In the genomic region with DNA sequence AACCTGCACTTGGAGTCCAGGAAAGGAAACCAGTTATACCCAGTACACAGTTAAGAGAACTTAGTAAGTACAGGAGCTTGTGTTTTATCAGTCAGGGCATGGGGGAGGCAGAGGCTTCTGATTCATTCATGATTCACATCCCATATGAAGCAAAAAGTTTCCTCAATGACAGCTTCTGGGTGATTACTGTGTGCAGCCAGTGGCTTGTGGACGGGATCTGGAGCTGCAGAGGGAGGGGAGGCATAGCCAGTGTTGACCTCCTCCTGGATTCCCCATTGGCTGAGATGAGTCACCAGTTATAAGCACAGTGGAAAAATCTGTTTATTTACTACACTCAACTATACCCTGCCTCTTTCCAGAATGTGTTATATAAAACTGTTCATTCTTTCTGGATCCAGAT, we compare ENCODE assay signal across 8 cellular contexts. TPM values are rescaled to one million over a fixed set of nuclear protein-coding genes. Genes with fewer than 3 reads are reported as not detected.
A peak's percentile ranks its signal among the peaks of the same experiment; 100 is the strongest.
DNase-seq lines count a peak whose midpoint lies in the region; ATAC-seq and TF ChIP-seq lines count a peak whose summit lies in the region.

No MANE protein-coding gene starts in this region.

- no peaks in the 10 kb centered on the region for H3K9me3 ChIP-seq in vagina

- no peaks in the 10 kb centered on the region for H3K36me3 ChIP-seq in vagina

- no peak overlapping the region for H3K27ac ChIP-seq in vagina

- no peak for TF ChIP-seq CTCF in vagina (IDR thresholded peaks at IDR 0.05)

- H3K4me1 ChIP-seq in vagina, result peaks cover 8% of the 10 kb centered on the region

- no peak for TF ChIP-seq POLR2A in vagina (IDR thresholded peaks at IDR 0.05)

- no peak overlapping the region for H3K4me3 ChIP-seq in vagina

- no peak for ATAC-seq in HG03432 (IDR thresholded peaks at IDR 0.05; ENCODE audit: unreplicated experiment)

- DNase-seq in stimulated activated naive CD4-positive, alpha-beta T cell treated with Interleukin-2 at 50 U/mL for 16 hours (lab: John Stamatoyannopoulos, UW), result peak; percentile 38
- no peak for DNase-seq in stimulated activated naive CD4-positive, alpha-beta T cell (lab: John Stamatoyannopoulos, UW)
- peak; percentile 52 to 66 for DNase-seq in activated T-cell treated with anti-CD3 and anti-CD28 coated beads, Interleukin-2, amount 50 U/mL, for 48 hours
- peak; percentile 5 for DNase-seq in left kidney (ENCODE audit: low read depth, low spot score)
- DNase-seq in NAMALWA (ENCODE audit: low spot score), result no peak
- no peak for DNase-seq in vagina (ENCODE audit: extremely low spot score in 2 of 2)
- no peak for DNase-seq in DMS114 treated with DMSO at 0.1 percent for 48 hours (lab: John Stamatoyannopoulos, UW; ENCODE audit: unreplicated experiment)

- intact Hi-C loops in vagina (cut with DNase I), result no loop called here

- H3K27me3 ChIP-seq in vagina, result no peaks in the 10 kb centered on the region

RNA-seq across cellular contexts. Expression of a gene that starts 17.7 kb away (rescaled TPM):
- not detected for total RNA-seq in vagina

Comparison
In these comparisons a context has a peak if more than half of its experiments do, and no peak if none do; other contexts are left out.
1. DNase-seq: peak in stimulated activated naive CD4-positive, alpha-beta T cell treated with Interleukin-2 at 50 U/mL for 16 hours (single experiment), activated T-cell treated with anti-CD3 and anti-CD28 coated beads, Interleukin-2, amount 50 U/mL, for 48 hours (2 of 2) and left kidney (single experiment); none in stimulated activated naive CD4-positive, alpha-beta T cell (0 of 6), NAMALWA (single experiment), vagina (0 of 2) and DMS114 treated with DMSO at 0.1 percent for 48 hours (single experiment).